32 cellular contexts compared by ENCODE assay signal in the genomic region with DNA sequence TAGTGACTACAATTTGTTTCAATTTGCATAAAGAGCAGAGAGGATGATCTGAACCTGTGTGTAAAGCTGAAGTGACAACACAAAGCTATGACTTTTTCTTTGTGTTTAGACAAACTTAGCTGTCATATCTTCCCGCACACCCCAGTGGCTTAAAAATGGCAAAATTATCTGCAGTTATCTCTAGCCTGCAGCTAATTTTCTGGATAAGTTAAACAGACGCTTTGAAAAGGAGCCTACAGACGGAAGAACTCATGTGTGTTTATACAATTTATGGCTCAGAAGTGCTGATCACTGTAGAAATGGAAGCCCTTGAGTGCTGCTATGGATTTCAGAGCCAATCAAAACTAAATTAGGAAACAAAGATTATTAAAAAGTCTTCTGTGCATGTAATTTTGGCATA. TPM values are rescaled to one million over a fixed set of nuclear protein-coding genes. Genes with fewer than 3 reads are reported as not detected.
"Had no signal": no experiment of that assay in that cellular context is flagged by ENCODE, and none has a peak within 500 bp of the region (broad histone marks: within the 10 kb centered on the region; RNA-seq: fewer than 3 reads in every experiment).

No MANE protein-coding gene starts in this region.

- H3K4me3 ChIP-seq: ascending aorta, coronary artery, dorsolateral prefrontal cortex, left ventricle myocardium inferior, lung, ovary, skin epidermis, thyroid gland, upper lobe of left lung, vagina had no signal

- H3K36me3 ChIP-seq: ascending aorta, left ventricle myocardium inferior, ovary, thyroid gland, upper lobe of left lung, vagina had no signal

- H3K27me3 ChIP-seq: ascending aorta, ovary, thyroid gland, upper lobe of left lung, vagina had no signal

- H3K9me3 ChIP-seq: ascending aorta, left ventricle myocardium inferior, ovary, thyroid gland, upper lobe of left lung, vagina had no signal

- H3K27ac ChIP-seq: ascending aorta, coronary artery, dorsolateral prefrontal cortex, left ventricle myocardium inferior, ovary, skin epidermis, thyroid gland, upper lobe of left lung, vagina had no signal

- DNase-seq: activated CD4-positive, alpha-beta memory T cell treated with anti-CD3 and anti-CD28 coated beads for 36 hours; activated CD4-positive, alpha-beta T cell treated with anti-CD3 and anti-CD28 coated beads, Interleukin-2, amount 10 ng/mL, durations not matched to agents 24 days and 14 days; activated CD4-positive, CD25-positive, alpha-beta regulatory T cell treated with anti-CD3 and anti-CD28 coated beads, Interleukin-2, amount 50 U/mL, for 72 hours; activated CD8-positive, alpha-beta memory T cell treated with anti-CD3 and anti-CD28 coated beads, Interleukin-2, amount 50 U/mL, for 4 hours; activated effector memory CD4-positive, alpha-beta T cell treated with anti-CD3 and anti-CD28 coated beads, Interleukin-2, amount 50 U/mL, for 16 hours; activated naive CD8-positive, alpha-beta T cell treated with anti-CD3 and anti-CD28 coated beads, Interleukin-2, amount 10 ng/mL, durations not matched to agents 7 days and 5 days; activated T-cell treated with anti-CD3 and anti-CD28 coated beads, Interleukin-2, amount 50 U/mL, for 1 hour; dorsolateral prefrontal cortex; effector memory CD4-positive, alpha-beta T cell; foreskin fibroblast; head of caudate nucleus; hypothalamus; left ventricle myocardium inferior; nephron progenitor cell; ovary; retina; stimulated activated CD4-positive, alpha-beta T cell treated with anti-CD3 and anti-CD28 coated beads, Interleukin-12 subunit alpha, Interleukin-12 subunit beta, amount 100 ng/mL, for 4 hours; stimulated activated CD4-positive, alpha-beta T cell treated with anti-CD3 and anti-CD28 coated beads, Interleukin-4, amount 100 ng/mL, for 1 hour; T-helper 17 cell; T1000; thyroid gland; upper lobe of left lung had no signal

- H3K4me1 ChIP-seq: ascending aorta, left ventricle myocardium inferior, thyroid gland, upper lobe of left lung, vagina had no signal

- ATAC-seq: sciatic nerve; stimulated activated effector memory CD8-positive, alpha-beta T cell treated with anti-CD3 and anti-CD28 coated beads, Interleukin-12 subunit alpha, Interleukin-12 subunit beta, amount 100 ng/mL, for 72 hours; T-helper 17 cell had no signal

RNA-seq across cellular contexts. Expression of a gene that starts 11.5 kb away (rescaled TPM):
- total RNA-seq: activated CD4-positive, alpha-beta memory T cell treated with anti-CD3 and anti-CD28 coated beads for 36 hours; activated CD4-positive, alpha-beta T cell treated with anti-CD3 and anti-CD28 coated beads, Interleukin-2, amount 10 ng/mL, durations not matched to agents 24 days and 14 days; activated naive CD4-positive, alpha-beta T cell treated with anti-CD3 and anti-CD28 coated beads for 36 hours; activated T-helper 1 cell treated with anti-CD3 and anti-CD28 coated beads, Interleukin-12 subunit alpha, Interleukin-12 subunit beta, Interleukin-2, Interleukin-4 antibody, amounts not matched to agents 30 ng/mL and 10 ng/mL and 1 ng/mL, durations not matched to agents 14 hours and 24 hours and 36 hours; ascending aorta; cardiac septum; T-helper 17 cell had no signal
